ENCODE assay signal across 15 cellular contexts in the genomic region with DNA sequence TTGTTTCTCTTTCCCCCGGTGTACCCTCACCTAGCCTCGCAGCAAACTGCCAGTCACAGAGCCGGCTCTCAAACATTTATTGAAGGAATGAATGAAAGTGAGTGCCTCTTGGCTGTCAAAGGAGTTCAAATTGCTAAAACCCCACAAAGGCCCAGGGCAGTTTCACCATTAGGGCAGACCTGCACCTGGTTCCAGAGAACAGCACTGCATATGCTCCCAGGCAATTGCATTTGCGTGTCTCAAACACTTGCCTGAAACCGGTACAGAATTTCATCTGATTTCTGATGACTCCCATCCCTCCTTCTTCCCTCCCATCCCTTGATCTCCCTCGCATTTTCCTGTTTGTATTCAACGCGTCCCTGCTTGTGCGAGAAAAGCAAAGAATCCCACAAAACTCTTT.
DNase-seq lines count a peak whose midpoint lies in the region; ATAC-seq and TF ChIP-seq lines count a peak whose summit lies in the region.
"Had no signal": no experiment of that assay in that cellular context is flagged by ENCODE, and none has a peak within 500 bp of the region (broad histone marks: within the 10 kb centered on the region; RNA-seq: fewer than 3 reads in every experiment).

No MANE protein-coding gene starts in this region.

- POLR2A ChIA-PET in Caco-2 (lab: Charles Lee) = no interaction called here
- POLR2A ChIA-PET in activated CD4-positive, alpha-beta memory T cell treated with anti-CD3 and anti-CD28 coated beads, Interleukin-2, amount 10 ng/mL, durations not matched to agents 7 days and 5 days (lab: Charles Lee) = no interaction called here

- no peak for ATAC-seq in HG02981 (IDR thresholded peaks at IDR 0.05; ENCODE audit: unreplicated experiment)
- ATAC-seq: HepG2; natural killer cell treated with Interleukin-12 subunit alpha and Interleukin-12 subunit beta and Interleukin-15 and Interleukin-18, amount 100 ng/mL, for 72 hours had no signal

- BruUV-seq in Caco-2 (replicated peaks; lab: Mats Ljungman, UMichigan) = no TSS peak

- CTCF ChIA-PET in Caco-2 (lab: Charles Lee) = interaction anchor here (0.6 kb wide), 1 partner anchor 392 kb away, joined by 3 read pairs; no protein-coding TSS in a partner anchor
- CTCF ChIA-PET in activated CD4-positive, alpha-beta memory T cell treated with anti-CD3 and anti-CD28 coated beads, Interleukin-2, amount 10 ng/mL, durations not matched to agents 7 days and 5 days (lab: Charles Lee) = no interaction called here

- H3K27me3 ChIP-seq in Caco-2 (replicated peaks; ENCODE audit: control insufficient read depth, insufficient read depth, low read length) = no peaks in the 10 kb centered on the region
- no peaks in the 10 kb centered on the region for H3K27me3 ChIP-seq in endodermal cell (ENCODE audit: control insufficient read depth, insufficient read depth, low read length, poor library complexity, severe bottlenecking)
- H3K27me3 ChIP-seq in trophoblast cell (ENCODE audit: insufficient read depth, low read length) = no peaks in the 10 kb centered on the region
- H3K27me3 ChIP-seq: ascending aorta had no signal

- H3K4ac ChIP-seq in trophoblast cell (ENCODE audit: low read depth, low read length) = no peak overlapping the region

- no peak overlapping the region for H3K4me3 ChIP-seq in Caco-2 (ENCODE audit: low read depth, low read length)
- no peak overlapping the region for H3K4me3 ChIP-seq in endodermal cell (ENCODE audit: low read length)
- no peak overlapping the region for H3K4me3 ChIP-seq in trophoblast cell (ENCODE audit: low read depth, low read length)

- H3K4me3 Mint-ChIP-seq in Caco-2 (ENCODE audit: unreplicated experiment) (no peak overlapping the region), endodermal cell (no peak overlapping the region), progenitor cell of endocrine pancreas (ENCODE audit: low read depth) (no peak overlapping the region)
- no peak overlapping the region for H3K4me3 Mint-ChIP-seq in activated CD4-positive, alpha-beta memory T cell treated with anti-CD3 and anti-CD28 coated beads, Interleukin-2, amount 10 ng/mL, durations not matched to agents 7 days and 5 days
- H3K4me3 Mint-ChIP-seq: CD14-positive monocyte; immature natural killer cell; natural killer cell treated with Interleukin-12 subunit alpha and Interleukin-12 subunit beta and Interleukin-15 and Interleukin-18, amount 100 ng/mL, for 72 hours had no signal

- H3K36me3 ChIP-seq in Caco-2 (ENCODE audit: control insufficient read depth, insufficient read depth, low read length) = no peaks in the 10 kb centered on the region
- no peaks in the 10 kb centered on the region for H3K36me3 ChIP-seq in endodermal cell (ENCODE audit: control insufficient read depth, insufficient read depth, low read length)
- no peaks in the 10 kb centered on the region for H3K36me3 ChIP-seq in trophoblast cell (ENCODE audit: control insufficient read depth in 1 of 2, insufficient read depth in 2 of 2, low read length in 2 of 2)
- H3K36me3 ChIP-seq: ascending aorta had no signal

- peaks cover 13% of the 10 kb centered on the region for H3K9me3 Mint-ChIP-seq in Caco-2 (ENCODE audit: unreplicated experiment)
- H3K9me3 Mint-ChIP-seq in endodermal cell = no peaks in the 10 kb centered on the region
- peaks cover 7% of the 10 kb centered on the region for H3K9me3 Mint-ChIP-seq in progenitor cell of endocrine pancreas (ENCODE audit: low read depth)
- H3K9me3 Mint-ChIP-seq in activated CD4-positive, alpha-beta memory T cell treated with anti-CD3 and anti-CD28 coated beads, Interleukin-2, amount 10 ng/mL, durations not matched to agents 7 days and 5 days = peaks cover 14% of the 10 kb centered on the region

- no peak overlapping the region for H3K4me2 ChIP-seq in trophoblast cell (ENCODE audit: low read length)

- H3K9ac ChIP-seq in endodermal cell (ENCODE audit: extremely low read depth, low read length, poor library complexity, severe bottlenecking) (no peak overlapping the region), trophoblast cell (ENCODE audit: low read length) (no peak overlapping the region)

- WGBS in endodermal cell (ENCODE audit: insufficient coverage in 1 of 2, insufficient read length in 1 of 2), 2 experiments = 85 to 92% methylated on average over 5 to 9 of the region's 9 CpGs
- no CpG with 5 or more reads among the region's 9 CpGs for WGBS in trophoblast cell (ENCODE audit: extremely low coverage, insufficient coverage, insufficient read length)

- intact Hi-C loops in Caco-2 (cut with micrococcal nuclease; ENCODE audit: unreplicated experiment) = no loop called here

- H3K27ac Mint-ChIP-seq in Caco-2 (ENCODE audit: unreplicated experiment) = peak overlapping the region; percentile 1
- H3K27ac Mint-ChIP-seq in endodermal cell = no peak overlapping the region
- H3K27ac Mint-ChIP-seq in progenitor cell of endocrine pancreas = no peak overlapping the region
- H3K27ac Mint-ChIP-seq in activated CD4-positive, alpha-beta memory T cell treated with anti-CD3 and anti-CD28 coated beads, Interleukin-2, amount 10 ng/mL, durations not matched to agents 7 days and 5 days = no peak overlapping the region
- H3K27ac Mint-ChIP-seq: CD14-positive monocyte; immature natural killer cell; natural killer cell treated with Interleukin-12 subunit alpha and Interleukin-12 subunit beta and Interleukin-15 and Interleukin-18, amount 100 ng/mL, for 72 hours had no signal

- H3K14ac ChIP-seq in trophoblast cell (ENCODE audit: low read length) = peak overlapping the region; percentile 31

- TF ChIP-seq CTCF in Caco-2 (IDR thresholded peaks at IDR 0.05; ENCODE audit: insufficient read depth in 1 of 2, low read depth in 1 of 2, low read length in 1 of 2, severe bottlenecking in 1 of 2, unreplicated experiment in 1 of 2) (no peak), endodermal cell (conservative IDR thresholded peaks at IDR 0.05) (no peak), progenitor cell of endocrine pancreas (IDR thresholded peaks at IDR 0.05; ENCODE audit: unreplicated experiment) (no peak)

- H3K36me3 Mint-ChIP-seq in Caco-2 (ENCODE audit: insufficient read depth, unreplicated experiment) (peaks cover 6% of the 10 kb centered on the region), endodermal cell (ENCODE audit: low read depth) (no peaks in the 10 kb centered on the region), progenitor cell of endocrine pancreas (ENCODE audit: insufficient read depth) (no peaks in the 10 kb centered on the region)
- H3K36me3 Mint-ChIP-seq in activated CD4-positive, alpha-beta memory T cell treated with anti-CD3 and anti-CD28 coated beads, Interleukin-2, amount 10 ng/mL, durations not matched to agents 7 days and 5 days (ENCODE audit: low read depth) = no peaks in the 10 kb centered on the region
- H3K36me3 Mint-ChIP-seq: CD14-positive monocyte had no signal

- H4K8ac ChIP-seq in trophoblast cell (ENCODE audit: low read depth, low read length) = peak overlapping the region; percentile 22

- no peak overlapping the region for H4K12ac ChIP-seq in trophoblast cell (ENCODE audit: low read depth, low read length)

- H3K79me1 ChIP-seq in trophoblast cell (ENCODE audit: low read length) = peaks cover 10% of the 10 kb centered on the region

- no peak overlapping the region for H4K91ac ChIP-seq in trophoblast cell (ENCODE audit: low read depth, low read length)

- peak overlapping the region; percentile 17 for H2AFZ ChIP-seq in trophoblast cell (ENCODE audit: insufficient read depth, low read length, poor library complexity)

- peaks cover 2% of the 10 kb centered on the region for H3K79me2 ChIP-seq in trophoblast cell (ENCODE audit: control insufficient read depth, insufficient read depth, low read length, poor library complexity)

- H2BK120ac ChIP-seq in trophoblast cell (ENCODE audit: insufficient read depth, low read length, poor library complexity) = peak overlapping the region; percentile 31

- H3K27me3 Mint-ChIP-seq in Caco-2 (ENCODE audit: insufficient read depth, unreplicated experiment) (no peaks in the 10 kb centered on the region), endodermal cell (ENCODE audit: insufficient read depth) (no peaks in the 10 kb centered on the region), progenitor cell of endocrine pancreas (no peaks in the 10 kb centered on the region)
- H3K27me3 Mint-ChIP-seq in activated CD4-positive, alpha-beta memory T cell treated with anti-CD3 and anti-CD28 coated beads, Interleukin-2, amount 10 ng/mL, durations not matched to agents 7 days and 5 days = no peaks in the 10 kb centered on the region
- H3K27me3 Mint-ChIP-seq: natural killer cell treated with Interleukin-12 subunit alpha and Interleukin-12 subunit beta and Interleukin-15 and Interleukin-18, amount 100 ng/mL, for 72 hours had no signal

- no peak overlapping the region for H2AK5ac ChIP-seq in trophoblast cell (ENCODE audit: low read length)

- peaks cover 13% of the 10 kb centered on the region for H3K4me1 ChIP-seq in Caco-2
- no peaks in the 10 kb centered on the region for H3K4me1 ChIP-seq in endodermal cell (ENCODE audit: control insufficient read depth, insufficient read depth, low read length)
- peaks cover 10 to 13% of the 10 kb centered on the region in 2 experiments for H3K4me1 ChIP-seq in trophoblast cell (ENCODE audit: control insufficient read depth in 1 of 2, insufficient read depth in 2 of 2, low read length in 2 of 2)

- peak overlapping the region; percentile 57 for H2BK5ac ChIP-seq in trophoblast cell (ENCODE audit: low read depth, low read length, poor library complexity)

- H3K23ac ChIP-seq in trophoblast cell (ENCODE audit: low read length) = no peak overlapping the region

- H2BK12ac ChIP-seq in trophoblast cell (ENCODE audit: low read length) = peak overlapping the region; percentile 34

- H3K27ac ChIP-seq in endodermal cell (ENCODE audit: low read depth, low read length) = no peak overlapping the region
- peak overlapping the region; percentile 20 for H3K27ac ChIP-seq in trophoblast cell (ENCODE audit: low read depth, low read length)

- peaks cover 20% of the 10 kb centered on the region for H3K4me1 Mint-ChIP-seq in Caco-2 (ENCODE audit: low read depth, unreplicated experiment)
- H3K4me1 Mint-ChIP-seq in endodermal cell = peaks cover 2% of the 10 kb centered on the region
- peaks cover 3% of the 10 kb centered on the region for H3K4me1 Mint-ChIP-seq in progenitor cell of endocrine pancreas (ENCODE audit: low read depth)
- H3K4me1 Mint-ChIP-seq in activated CD4-positive, alpha-beta memory T cell treated with anti-CD3 and anti-CD28 coated beads, Interleukin-2, amount 10 ng/mL, durations not matched to agents 7 days and 5 days = no peaks in the 10 kb centered on the region
- H3K4me1 Mint-ChIP-seq: CD14-positive monocyte, immature natural killer cell had no signal

- H3K9me3 ChIP-seq in Caco-2 = no peaks in the 10 kb centered on the region
- no peaks in the 10 kb centered on the region for H3K9me3 ChIP-seq in endodermal cell (ENCODE audit: control insufficient read depth, low read length)
- H3K9me3 ChIP-seq in trophoblast cell (ENCODE audit: insufficient read depth, low read depth, low read length) = no peaks in the 10 kb centered on the region
- H3K9me3 ChIP-seq: ascending aorta had no signal

- no peak overlapping the region for H3K18ac ChIP-seq in trophoblast cell (ENCODE audit: low read length)

- peak in 1 of 2 experiments; percentile 33 for DNase-seq in Caco-2
- DNase-seq in NCI-H2171 treated with DMSO at 0.1 percent for 48 hours (lab: John Stamatoyannopoulos, UW) = peak; percentile 79
- DNase-seq in endodermal cell = peak; percentile 35
- no peak for DNase-seq in trophoblast cell
- DNase-seq in progenitor cell of endocrine pancreas (ENCODE audit: low spot score, unreplicated experiment) = no peak
- no peak for DNase-seq in ecto neural progenitor cell (ENCODE audit: low spot score)
- no peak for DNase-seq in activated CD4-positive, alpha-beta memory T cell treated with anti-CD3 and anti-CD28 coated beads, Interleukin-2, amount 10 ng/mL, durations not matched to agents 7 days and 5 days
- DNase-seq: activated T-cell treated with anti-CD3 and anti-CD28 coated beads, Interleukin-2, amount 50 U/mL, for 1 hour; immature natural killer cell; stimulated activated CD4-positive, alpha-beta T cell treated with anti-CD3 and anti-CD28 coated beads, Interleukin-12 subunit alpha, Interleukin-12 subunit beta, amount 100 ng/mL, for 4 hours had no signal

Comparison
In these comparisons a context has a peak if more than half of its experiments do, and no peak if none do; other contexts are left out.
1. DNase-seq: peak in NCI-H2171 treated with DMSO at 0.1 percent for 48 hours (single experiment) and endodermal cell (single experiment); none in trophoblast cell (0 of 2), progenitor cell of endocrine pancreas (single experiment), ecto neural progenitor cell (single experiment) and activated CD4-positive, alpha-beta memory T cell treated with anti-CD3 and anti-CD28 coated beads, Interleukin-2, amount 10 ng/mL, durations not matched to agents 7 days and 5 days (single experiment).